ENCODE assay signal across 24 cellular contexts in genomic region chr17:14940946-14941280, GRCh38.
"Had no signal": no experiment of that assay in that cellular context is flagged by ENCODE, and none has a peak within 500 bp of the region (broad histone marks: within the 10 kb centered on the region; RNA-seq: fewer than 3 reads in every experiment).

No MANE protein-coding gene starts in this region.

- ATAC-seq: activated CD4-positive, CD25-positive, alpha-beta regulatory T cell treated with anti-CD3 and anti-CD28 coated beads, Interleukin-2, amount 50 U/mL, for 24 hours; activated CD8-positive, alpha-beta memory T cell treated with anti-CD3 and anti-CD28 coated beads, Interleukin-2, amount 10 ng/mL, durations not matched to agents 7 days and 5 days; activated naive CD8-positive, alpha-beta T cell treated with anti-CD3 and anti-CD28 coated beads, Interleukin-2, amount 50 U/mL, for 24 hours; left cardiac atrium had no signal

- H3K9me3 ChIP-seq: body of pancreas, esophagus muscularis mucosa, thoracic aorta, upper lobe of left lung had no signal

- H3K27ac ChIP-seq: esophagus muscularis mucosa, parathyroid adenoma, thoracic aorta, upper lobe of left lung had no signal

- DNase-seq: activated CD4-positive, alpha-beta memory T cell treated with anti-CD3 and anti-CD28 coated beads, Interleukin-2, amount 10 ng/mL, durations not matched to agents 7 days and 5 days; activated CD4-positive, alpha-beta T cell treated with anti-CD3 and anti-CD28 coated beads, Interleukin-2, amount 10 ng/mL, durations not matched to agents 24 days and 14 days; activated CD8-positive, alpha-beta memory T cell treated with anti-CD3 and anti-CD28 coated beads, Interleukin-2, amount 10 ng/mL, durations not matched to agents 7 days and 5 days; activated gamma-delta T cell; activated naive CD4-positive, alpha-beta T cell treated with anti-CD3 and anti-CD28 coated beads, Interleukin-2, amount 50 U/mL, for 16 hours; activated naive CD8-positive, alpha-beta T cell treated with anti-CD3 and anti-CD28 coated beads, Interleukin-2, amount 50 U/mL, for 24 hours; activated T-cell treated with anti-CD3 and anti-CD28 coated beads for 4 hours; anterior cingulate cortex; caudate nucleus; dermis blood vessel endothelial cell; effector memory CD4-positive, alpha-beta T cell; glutamatergic neuron; hippocampal formation; left cardiac atrium; nephron progenitor cell; right cardiac atrium; stimulated activated CD4-positive, alpha-beta T cell treated with anti-CD3 and anti-CD28 coated beads, Interleukin-4, amount 100 ng/mL, for 24 hours; stimulated activated naive CD4-positive, alpha-beta T cell treated with Interleukin-2 at 50 U/mL for 16 hours; upper lobe of left lung had no signal

- H3K4me3 ChIP-seq: body of pancreas, esophagus muscularis mucosa, thoracic aorta, upper lobe of left lung had no signal

- H3K27me3 ChIP-seq: body of pancreas, esophagus muscularis mucosa, upper lobe of left lung had no signal

- H3K36me3 ChIP-seq: esophagus muscularis mucosa, thoracic aorta, upper lobe of left lung had no signal

- H3K4me1 ChIP-seq: esophagus muscularis mucosa, parathyroid adenoma had no signal
